ENCODE assay signal across 8 cellular contexts in the genomic region with DNA sequence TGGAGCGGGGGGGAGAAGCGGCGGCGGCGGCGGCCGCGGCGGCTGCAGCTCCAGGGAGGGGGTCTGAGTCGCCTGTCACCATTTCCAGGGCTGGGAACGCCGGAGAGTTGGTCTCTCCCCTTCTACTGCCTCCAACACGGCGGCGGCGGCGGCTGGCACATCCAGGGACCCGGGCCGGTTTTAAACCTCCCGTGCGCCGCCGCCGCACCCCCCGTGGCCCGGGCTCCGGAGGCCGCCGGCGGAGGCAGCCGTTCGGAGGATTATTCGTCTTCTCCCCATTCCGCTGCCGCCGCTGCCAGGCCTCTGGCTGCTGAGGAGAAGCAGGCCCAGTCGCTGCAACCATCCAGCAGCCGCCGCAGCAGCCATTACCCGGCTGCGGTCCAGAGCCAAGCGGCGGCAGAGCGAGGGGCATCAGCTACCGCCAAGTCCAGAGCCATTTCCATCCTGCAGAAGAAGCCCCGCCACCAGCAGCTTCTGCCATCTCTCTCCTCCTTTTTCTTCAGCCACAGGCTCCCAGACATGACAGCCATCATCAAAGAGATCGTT. TPM values are rescaled to one million over a fixed set of nuclear protein-coding genes. Genes with fewer than 3 reads are reported as not detected.
DNase-seq lines count a peak whose midpoint lies in the region; ATAC-seq and TF ChIP-seq lines count a peak whose summit lies in the region.
"Not testable (repeated sequence)": the region's sequence is repeated elsewhere in the genome, so short reads cannot be mapped to it uniquely, and the experiment has no call there.

No MANE protein-coding gene starts in this region.

- peak overlapping the region; percentile 64; the same call in 1 of the 2 replicates for H3K4me2 ChIP-seq in MM.1S (ENCODE audit: low read depth, low read length)

- TF ChIP-seq EP300 in tibial nerve (IDR thresholded peaks at IDR 0.05): not testable (repeated sequence)

- WGBS in tibial nerve, 2 donors: 0% methylated on average over 12 to 23 of the region's 47 CpGs

- H3K27ac Mint-ChIP-seq in activated naive CD8-positive, alpha-beta T cell treated with anti-CD3 and anti-CD28 coated beads, Interleukin-2, amount 10 ng/mL, durations not matched to agents 7 days and 5 days: peak overlapping the region; percentile 92

- peak overlapping the region; percentile 85; the same call in 1 of the 2 replicates for H3K27ac ChIP-seq in MM.1S (ENCODE audit: low read length)
- peak overlapping the region; percentile 98 for H3K27ac ChIP-seq in VCaP
- H3K27ac ChIP-seq in epithelial cell of prostate: peak overlapping the region; percentile 96
- H3K27ac ChIP-seq in tibial nerve: peak overlapping the region; percentile 88 to 98 (median 96)

- not testable (repeated sequence) for H4K20me1 ChIP-seq in MM.1S (ENCODE audit: insufficient read depth, low read length)

- H3K9me3 Mint-ChIP-seq in activated naive CD8-positive, alpha-beta T cell treated with anti-CD3 and anti-CD28 coated beads, Interleukin-2, amount 10 ng/mL, durations not matched to agents 7 days and 5 days: not testable (repeated sequence)

- H3K9me3 ChIP-seq in ES-I3 (ENCODE audit: control insufficient read depth, insufficient read depth, low read length); MM.1S (replicated peaks; ENCODE audit: insufficient read depth, low read length); tibial nerve: not testable (repeated sequence)

- peak overlapping the region; percentile 97 for H3K4me3 Mint-ChIP-seq in activated naive CD8-positive, alpha-beta T cell treated with anti-CD3 and anti-CD28 coated beads, Interleukin-2, amount 10 ng/mL, durations not matched to agents 7 days and 5 days

- peaks cover 64% of the 10 kb centered on the region for H3K79me2 ChIP-seq in MM.1S (ENCODE audit: low read length)

- not testable (repeated sequence) for H3K4me1 ChIP-seq in ES-I3 (ENCODE audit: insufficient read depth, low read length)
- H3K4me1 ChIP-seq in MM.1S (ENCODE audit: low read length): peaks cover 17% of the 10 kb centered on the region
- H3K4me1 ChIP-seq in tibial nerve: peaks cover 0 to 21% (median 5%) of the 10 kb centered on the region in 4 donors

- ATAC-seq in activated naive CD8-positive, alpha-beta T cell treated with anti-CD3 and anti-CD28 coated beads, Interleukin-2, amount 10 ng/mL, durations not matched to agents 7 days and 5 days (ENCODE audit: low read depth): not testable (repeated sequence)

- H3K4me3 ChIP-seq in MM.1S (ENCODE audit: low read length) (peak overlapping the region; percentile 89), tibial nerve (peak overlapping the region; percentile 62 to 92 (median 88))

- H3F3A ChIP-seq in MM.1S (ENCODE audit: insufficient read depth, low read length): peaks cover 44% of the 10 kb centered on the region

- peaks cover 34% of the 10 kb centered on the region for H3K4me1 Mint-ChIP-seq in activated naive CD8-positive, alpha-beta T cell treated with anti-CD3 and anti-CD28 coated beads, Interleukin-2, amount 10 ng/mL, durations not matched to agents 7 days and 5 days

- intact Hi-C loops in posterior vena cava (cut with DNase I): loop anchor here in 1 of 2 donors (10.0 kb wide), 2 partner anchors 381 to 691 kb away; no protein-coding TSS in a partner anchor

- not testable (repeated sequence) for H3K27me3 ChIP-seq in MM.1S (replicated peaks; ENCODE audit: insufficient read depth, low read length); tibial nerve

- H3K36me3 Mint-ChIP-seq in activated naive CD8-positive, alpha-beta T cell treated with anti-CD3 and anti-CD28 coated beads, Interleukin-2, amount 10 ng/mL, durations not matched to agents 7 days and 5 days: peaks cover 29% of the 10 kb centered on the region

- H3K9ac ChIP-seq in ES-I3 (ENCODE audit: low read depth, low read length) (peak overlapping the region; percentile 76), MM.1S (ENCODE audit: low read length) (peak overlapping the region; percentile 85)

- not testable (repeated sequence) for TF ChIP-seq POLR2A in tibial nerve (IDR thresholded peaks at IDR 0.05)

- not testable (repeated sequence) for H3K9me2 ChIP-seq in MM.1S (replicated peaks; ENCODE audit: insufficient read depth, low read length)

- not testable (repeated sequence) for TF ChIP-seq CTCF in MM.1S (IDR thresholded peaks at IDR 0.05; ENCODE audit: low read length); VCaP (conservative IDR thresholded peaks at IDR 0.05); tibial nerve (IDR thresholded peaks at IDR 0.05)

- POLR2A ChIA-PET in activated naive CD8-positive, alpha-beta T cell treated with anti-CD3 and anti-CD28 coated beads, Interleukin-2, amount 10 ng/mL, durations not matched to agents 7 days and 5 days (lab: Charles Lee): interaction anchor here (1.0 to 4.3 kb wide), 12 partner anchors 8 to 528 kb away, joined by 3 to 97 read pairs (median 8); no protein-coding TSS in a partner anchor

- not testable (repeated sequence) for H3K27me3 Mint-ChIP-seq in activated naive CD8-positive, alpha-beta T cell treated with anti-CD3 and anti-CD28 coated beads, Interleukin-2, amount 10 ng/mL, durations not matched to agents 7 days and 5 days

- H3K36me3 ChIP-seq in ES-I3 (ENCODE audit: insufficient read depth, low read length); MM.1S (replicated peaks; ENCODE audit: insufficient read depth, low read length); tibial nerve: not testable (repeated sequence)

- H2AFZ ChIP-seq in MM.1S (ENCODE audit: low read length): not testable (repeated sequence)

- DNase-seq in MM.1S; epithelial cell of prostate (ENCODE audit: low read depth, low spot score); tibial nerve (ENCODE audit: low spot score in 2 of 2): not testable (repeated sequence)
- DNase-seq in activated naive CD8-positive, alpha-beta T cell treated with anti-CD3 and anti-CD28 coated beads, Interleukin-2, amount 10 ng/mL, durations not matched to agents 7 days and 5 days: peak; percentile 64
- DNase-seq in kidney tubule cell (ENCODE audit: low spot score) (peak; percentile 45), posterior vena cava (ENCODE audit: low spot score) (peak; percentile 81)

RNA-seq across cellular contexts. Expression of a gene that starts 0.6 kb away (rescaled TPM):
- 10 to 100 TPM; 81.9 to 97.1 TPM for total RNA-seq in activated naive CD8-positive, alpha-beta T cell treated with anti-CD3 and anti-CD28 coated beads, Interleukin-2, amount 10 ng/mL, durations not matched to agents 7 days and 5 days
- total RNA-seq in posterior vena cava (100 to 1,000 TPM in 1 of 2 donors, 10 to 100 TPM in 1; 92.2 to 144 TPM), tibial nerve (100 to 1,000 TPM; 143 to 224 (median 171) TPM)

RNA-seq across cellular contexts. Expression of a gene that starts 0.7 kb away (rescaled TPM):
- under 1 TPM; 0.69 to 0.71 TPM for total RNA-seq in activated naive CD8-positive, alpha-beta T cell treated with anti-CD3 and anti-CD28 coated beads, Interleukin-2, amount 10 ng/mL, durations not matched to agents 7 days and 5 days
- total RNA-seq in posterior vena cava (under 1 TPM; 0.38 to 0.88 TPM), tibial nerve (1 to 10 TPM in 2 of 4 donors, under 1 TPM in 2; 0.78 to 2.2 (median 1.3) TPM)

RNA-seq across cellular contexts. Expression of a gene that starts 46.0 kb away (rescaled TPM):
- total RNA-seq in activated naive CD8-positive, alpha-beta T cell treated with anti-CD3 and anti-CD28 coated beads, Interleukin-2, amount 10 ng/mL, durations not matched to agents 7 days and 5 days: 10 to 100 TPM; 45.7 to 45.9 TPM
- 10 to 100 TPM; 45.3 to 47.3 TPM for total RNA-seq in posterior vena cava
- 10 to 100 TPM; 21.8 to 45.9 (median 26.9) TPM for total RNA-seq in tibial nerve
